18 cellular contexts compared by ENCODE assay signal in the genomic region with DNA sequence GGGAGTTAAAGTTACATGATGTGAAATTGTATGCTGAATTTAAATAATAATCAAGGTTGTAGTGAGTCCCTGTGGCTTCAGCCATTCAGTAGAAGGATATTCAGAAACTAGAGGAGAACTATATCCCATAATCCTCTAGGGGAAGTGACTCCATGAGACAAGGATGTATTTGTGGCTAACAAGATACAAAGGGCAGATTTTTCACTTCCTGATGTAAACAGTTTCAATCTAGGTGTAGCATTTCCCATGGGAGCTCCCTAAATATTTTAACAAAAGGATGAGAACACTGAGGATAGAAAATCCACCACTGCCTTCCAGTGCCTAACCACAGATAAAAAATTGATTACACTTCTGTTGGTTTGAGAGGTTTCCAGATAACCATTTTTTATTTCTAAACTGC.
DNase-seq lines count a peak whose midpoint lies in the region; TF ChIP-seq lines count a peak whose summit lies in the region.
"Had no signal": no experiment of that assay in that cellular context is flagged by ENCODE, and none has a peak within 500 bp of the region (broad histone marks: within the 10 kb centered on the region; RNA-seq: fewer than 3 reads in every experiment).

No MANE protein-coding gene starts in this region.

- H3K27me3 ChIP-seq in AG04450 (ENCODE audit: control insufficient read depth, insufficient read depth, low read length): no peaks in the 10 kb centered on the region
- H3K27me3 ChIP-seq in SJCRH30: no peaks in the 10 kb centered on the region
- H3K27me3 ChIP-seq in ovary: no peaks in the 10 kb centered on the region

- no peak overlapping the region for H3K4me3 Mint-ChIP-seq in HFFc6
- H3K4me3 Mint-ChIP-seq: B cell; CD14-positive monocyte; GM23338; T-helper 1 cell treated with Interleukin-12 subunit alpha and Interleukin-12 subunit beta and Interleukin-4 antibody, amounts not matched to agents 30 μg/mL and 1 μg/mL, for 36 hours had no signal

- no peak overlapping the region for H3K27ac Mint-ChIP-seq in HFFc6
- H3K27ac Mint-ChIP-seq: B cell; CD14-positive monocyte; GM23338; T-helper 1 cell treated with Interleukin-12 subunit alpha and Interleukin-12 subunit beta and Interleukin-4 antibody, amounts not matched to agents 30 μg/mL and 1 μg/mL, for 36 hours had no signal

- CTCF ChIA-PET in AG04450 (lab: Charles Lee): no interaction called here

- POLR2A ChIA-PET in AG04450 (lab: Yijun Ruan, JAX): no interaction called here

- H3K27me3 Mint-ChIP-seq in HFFc6 (ENCODE audit: insufficient read depth): peaks cover 13% of the 10 kb centered on the region
- H3K27me3 Mint-ChIP-seq: B cell had no signal

- TF ChIP-seq POLR2A in ovary (IDR thresholded peaks at IDR 0.05): no peak

- intact Hi-C loops in ovary (cut with DNase I): no loop called here

- H3K36me3 ChIP-seq in SJCRH30 (no peaks in the 10 kb centered on the region), ovary (no peaks in the 10 kb centered on the region)
- H3K36me3 ChIP-seq: HAP-1 had no signal

- TF ChIP-seq EP300 in ovary (IDR thresholded peaks at IDR 0.05): no peak

- peak; percentile 13 for DNase-seq in AG04450 (ENCODE audit: low read depth, low spot score)
- peak; percentile 3 for DNase-seq in HFFc6
- DNase-seq in RPMI7951 (ENCODE audit: low read depth): peak; percentile 10
- DNase-seq in iris pigment epithelial cell (ENCODE audit: low read depth): peak; percentile 69
- no peak for DNase-seq in SJCRH30
- no peak for DNase-seq in NCI-H146 treated with DMSO at 0.1 percent for 48 hours (lab: John Stamatoyannopoulos, UW; ENCODE audit: unreplicated experiment)
- no peak for DNase-seq in SHP77 treated with DMSO at 0.1 percent for 48 hours (lab: John Stamatoyannopoulos, UW)
- DNase-seq in ovary: no peak
- DNase-seq: 8988T, NCI-H1694 treated with DMSO at 0.1 percent for 48 hours, NCI-H2107, NCI-H69 had no signal

- peaks cover 27% of the 10 kb centered on the region for H3K4me1 ChIP-seq in SJCRH30
- no peaks in the 10 kb centered on the region for H3K4me1 ChIP-seq in ovary (ENCODE audit: insufficient read depth)
- H3K4me1 ChIP-seq: HAP-1 had no signal

- H3K27ac ChIP-seq in AG04450 (ENCODE audit: low read depth, low read length): no peak overlapping the region
- no peak overlapping the region for H3K27ac ChIP-seq in SJCRH30
- no peak overlapping the region for H3K27ac ChIP-seq in ovary
- H3K27ac ChIP-seq: KMS-11 had no signal

- H3K9me3 ChIP-seq in AG04450 (ENCODE audit: control insufficient read depth, insufficient read depth, low read length) (no peaks in the 10 kb centered on the region), SJCRH30 (replicated peaks) (no peaks in the 10 kb centered on the region), ovary (no peaks in the 10 kb centered on the region)
- H3K9me3 ChIP-seq: HAP-1 had no signal

- H3K36me3 Mint-ChIP-seq in HFFc6 (ENCODE audit: low read depth): no peaks in the 10 kb centered on the region
- H3K36me3 Mint-ChIP-seq: CD14-positive monocyte had no signal

- H3K4me3 ChIP-seq in AG04450 (ENCODE audit: low read depth, low read length) (no peak overlapping the region), SJCRH30 (no peak overlapping the region), ovary (no peak overlapping the region)
- H3K4me3 ChIP-seq: GM23338, HAP-1 had no signal

- H3K4me1 Mint-ChIP-seq in HFFc6 (ENCODE audit: low read depth): peaks cover 7% of the 10 kb centered on the region; the same call in 1 of the 2 replicates
- H3K4me1 Mint-ChIP-seq: B cell, CD14-positive monocyte had no signal

- TF ChIP-seq CTCF in AG04450 (IDR thresholded peaks at IDR 0.05; ENCODE audit: low read depth, low read length) (no peak), HFFc6 (IDR thresholded peaks at IDR 0.05) (no peak), ovary (IDR thresholded peaks at IDR 0.05) (no peak)

- H3K9me3 Mint-ChIP-seq in HFFc6: no peaks in the 10 kb centered on the region
- H3K9me3 Mint-ChIP-seq: GM23338; T-helper 1 cell treated with Interleukin-12 subunit alpha and Interleukin-12 subunit beta and Interleukin-4 antibody, amounts not matched to agents 30 μg/mL and 1 μg/mL, for 36 hours had no signal

Comparison
In these comparisons a context has a peak if more than half of its experiments do, and no peak if none do; other contexts are left out.
1. DNase-seq: peak in AG04450 (single experiment), HFFc6 (single experiment), RPMI7951 (single experiment) and iris pigment epithelial cell (single experiment); none in SJCRH30 (0 of 2), NCI-H146 treated with DMSO at 0.1 percent for 48 hours (single experiment), SHP77 treated with DMSO at 0.1 percent for 48 hours (single experiment) and ovary (0 of 5).